Comparison of ENCODE assay signal across 9 cellular contexts in genomic region chrX:115147220-115147619, GRCh38. TPM values are rescaled to one million over a fixed set of nuclear protein-coding genes. Genes with fewer than 3 reads are reported as not detected.
DNase-seq lines count a peak whose midpoint lies in the region; ATAC-seq and TF ChIP-seq lines count a peak whose summit lies in the region.
"Had no signal": no experiment of that assay in that cellular context is flagged by ENCODE, and none has a peak within 500 bp of the region (broad histone marks: within the 10 kb centered on the region; RNA-seq: fewer than 3 reads in every experiment).

No MANE protein-coding gene starts in this region.

- no peak overlapping the region for H3K4me3 ChIP-seq in body of pancreas
- H3K4me3 ChIP-seq: SK-N-MC had no signal

- no peak overlapping the region for H3K27ac ChIP-seq in body of pancreas
- H3K27ac ChIP-seq: SK-N-MC had no signal

- H3K27me3 ChIP-seq in body of pancreas, result peaks cover 0 to 3% of the 10 kb centered on the region in 2 donors

- H3K27me3 Mint-ChIP-seq in mesothelial cell of epicardium (ENCODE audit: low read depth), result no peaks in the 10 kb centered on the region

- 39 to 68% methylated on average over 1 of the region's 1 CpG for WGBS in body of pancreas, 2 donors

- no peaks in the 10 kb centered on the region for H3K4me1 Mint-ChIP-seq in mesothelial cell of epicardium

- TF ChIP-seq CTCF in body of pancreas (IDR thresholded peaks at IDR 0.05) (peak in 6 of 7 experiments; percentile 22 to 49 (median 33)), mesothelial cell of epicardium (IDR thresholded peaks at IDR 0.05; ENCODE audit: unreplicated experiment) (peak; percentile 34)

- intact Hi-C loops in body of pancreas (cut with DNase I), result no loop called here

- no peaks in the 10 kb centered on the region for H3K36me3 ChIP-seq in body of pancreas (replicated peaks in 1 of 2; ENCODE audit: insufficient read depth in 1 of 2, low read depth in 2 of 2)

- H3K9me3 ChIP-seq in body of pancreas, result no peaks in the 10 kb centered on the region

- peaks cover 38% of the 10 kb centered on the region for H3K9me3 Mint-ChIP-seq in mesothelial cell of epicardium

- no peak for TF ChIP-seq POLR2A in body of pancreas (IDR thresholded peaks at IDR 0.05)

- no peak overlapping the region for H3K27ac Mint-ChIP-seq in mesothelial cell of epicardium

- in situ Hi-C loops in KBM-7 (cut with MboI; ENCODE audit: low pct_unique_long_range_greater_than_20kb, low sequenced_read_pairs), result no loop called here

- peaks cover 45% of the 10 kb centered on the region for H3K36me3 Mint-ChIP-seq in mesothelial cell of epicardium

- H3K4me3 Mint-ChIP-seq in mesothelial cell of epicardium, result no peak overlapping the region

- no peak for ATAC-seq in body of pancreas
- no peak for ATAC-seq in HG03175 (IDR thresholded peaks at IDR 0.05; ENCODE audit: unreplicated experiment)
- ATAC-seq in HG03442 (IDR thresholded peaks at IDR 0.05; ENCODE audit: unreplicated experiment), result no peak
- ATAC-seq in HG02970 (IDR thresholded peaks at IDR 0.05; ENCODE audit: low FRiP score, unreplicated experiment), result no peak

- H3K4me1 ChIP-seq in body of pancreas, result no peaks in the 10 kb centered on the region

- DNase-seq in D341Med (ENCODE audit: low spot score), result peak; percentile 3
- peak; percentile 37 for DNase-seq in KBM-7
- DNase-seq in body of pancreas, result no peak
- DNase-seq in mesothelial cell of epicardium (ENCODE audit: low spot score in 2 of 2, unreplicated experiment in 2 of 2), result no peak
- DNase-seq in NCI-H1436 (lab: John Stamatoyannopoulos, UW), result no peak

RNA-seq across cellular contexts. Expression of gene RBMXL3, which starts 42.0 kb away (rescaled TPM):
- not detected for total RNA-seq in body of pancreas
- not detected in 3 replicates for total RNA-seq in mesothelial cell of epicardium

Comparison
In these comparisons a context has a peak if more than half of its experiments do, and no peak if none do; other contexts are left out.
1. DNase-seq: peak in D341Med (single experiment) and KBM-7 (single experiment); none in body of pancreas (0 of 4), mesothelial cell of epicardium (0 of 2) and NCI-H1436 (single experiment).